ENCODE assay signal across 8 cellular contexts in genomic region chr11:72781313-72782080, GRCh38. TPM values are rescaled to one million over a fixed set of nuclear protein-coding genes. Genes with fewer than 3 reads are reported as not detected.
DNase-seq lines count a peak whose midpoint lies in the region; ATAC-seq and TF ChIP-seq lines count a peak whose summit lies in the region.

No MANE protein-coding gene starts in this region.

- ATAC-seq in GM23338 (peak; percentile 49), GM18861 (IDR thresholded peaks at IDR 0.05; ENCODE audit: unreplicated experiment) (no peak)

- no peaks in the 10 kb centered on the region for H3K36me3 ChIP-seq in GM23338 (ENCODE audit: insufficient read depth)
- H3K36me3 ChIP-seq in ascending aorta = no peaks in the 10 kb centered on the region
- H3K36me3 ChIP-seq in iPS-20b (ENCODE audit: insufficient read depth, low read depth, low read length) = no peaks in the 10 kb centered on the region

- DNase-seq in AG10803 (ENCODE audit: low read depth) (no peak), GM23338 (ENCODE audit: low spot score) (peak; percentile 66), T follicular helper cell (ENCODE audit: low read depth) (peak; percentile 47), ascending aorta (ENCODE audit: low spot score in 2 of 2) (no peak), NAMALWA (ENCODE audit: low spot score) (no peak)
- DNase-seq in stimulated activated CD4-positive, alpha-beta T cell treated with anti-CD3 and anti-CD28 coated beads, Interleukin-1b, Interleukin-23, amount 100 ng/mL, for 4 hours (ENCODE audit: low read depth in 2 of 2) = peak; percentile 49 to 61

- H3K4me1 Mint-ChIP-seq in GM23338 = peaks cover 27% of the 10 kb centered on the region

- peak overlapping the region; percentile 89 for H3K4me2 ChIP-seq in GM23338

- intact Hi-C loops in ascending aorta (cut with DNase I) = loop anchor here (2.0 kb wide), 1 partner anchor 47 kb away; no protein-coding TSS in a partner anchor

- H3K79me2 ChIP-seq in GM23338 (replicated peaks; ENCODE audit: insufficient read depth) = no peaks in the 10 kb centered on the region

- H2AFZ ChIP-seq in GM23338 = peak overlapping the region; percentile 96

- H3K4me1 ChIP-seq in GM23338 (ENCODE audit: insufficient read depth) (peaks cover 10% of the 10 kb centered on the region; the same call in 1 of the 2 replicates), ascending aorta (peaks cover 8 to 27% of the 10 kb centered on the region in 2 donors), iPS-20b (ENCODE audit: insufficient read depth, low read length) (peaks cover 6% of the 10 kb centered on the region; the same call in 1 of the 2 replicates)

- H3K9ac ChIP-seq in iPS-20b (ENCODE audit: low read depth, low read length) = no peak overlapping the region; the same call in 1 of the 2 replicates

- H3K27ac Mint-ChIP-seq in GM23338 = no peak overlapping the region

- H3K27ac ChIP-seq in GM23338 (ENCODE audit: low read depth) (no peak overlapping the region), ascending aorta (no peak overlapping the region), iPS-20b (ENCODE audit: low read length) (no peak overlapping the region)

- peak overlapping the region; percentile 79 for H3K4me3 Mint-ChIP-seq in GM23338

- H3K27me3 Mint-ChIP-seq in GM23338 (ENCODE audit: insufficient read depth, low read depth, poor library complexity) = peaks cover 13% of the 10 kb centered on the region

- H3K9me3 ChIP-seq in ascending aorta (no peaks in the 10 kb centered on the region), iPS-20b (ENCODE audit: insufficient read depth, low read depth, low read length) (no peaks in the 10 kb centered on the region)

- no peaks in the 10 kb centered on the region for H3K9me3 Mint-ChIP-seq in GM23338

- H3K36me3 Mint-ChIP-seq in GM23338 (ENCODE audit: low read depth) = no peaks in the 10 kb centered on the region; the same call in 2 of the 3 replicates

- H3K9me2 ChIP-seq in GM23338 (ENCODE audit: insufficient read depth) = no peaks in the 10 kb centered on the region

- no peak for TF ChIP-seq CTCF in AG10803 (conservative IDR thresholded peaks at IDR 0.05; ENCODE audit: low read length)
- TF ChIP-seq CTCF in GM23338 (conservative IDR thresholded peaks at IDR 0.05; ENCODE audit: low read depth in 2 of 2) = no peak
- TF ChIP-seq CTCF in ascending aorta (IDR thresholded peaks at IDR 0.05) = no peak

- H4K20me1 ChIP-seq in GM23338 (replicated peaks; ENCODE audit: insufficient read depth) = no peaks in the 10 kb centered on the region

- H3K4me3 ChIP-seq in AG10803 (ENCODE audit: low read length) = peak overlapping the region; percentile 46
- H3K4me3 ChIP-seq in GM23338 = peak overlapping the region; percentile 79
- H3K4me3 ChIP-seq in ascending aorta = peak overlapping the region; percentile 66 to 94
- H3K4me3 ChIP-seq in iPS-20b (ENCODE audit: low read length) = peak overlapping the region; percentile 72

- peaks cover 14% of the 10 kb centered on the region for H3K27me3 ChIP-seq in GM23338 (ENCODE audit: insufficient read depth)
- no peaks in the 10 kb centered on the region for H3K27me3 ChIP-seq in ascending aorta
- peaks cover 23% of the 10 kb centered on the region for H3K27me3 ChIP-seq in iPS-20b (ENCODE audit: insufficient read depth, low read length)

- H3F3A ChIP-seq in GM23338 (replicated peaks; ENCODE audit: low read depth) = no peaks in the 10 kb centered on the region

TF ChIP-seq in GM23338, 12 proteins besides CTCF, POLR2A, EP300 and RAD21:
- TF ChIP-seq POLR2AphosphoS5 (IDR thresholded peaks at IDR 0.05; ENCODE audit: low read depth) (no peak), ZNF331 (CRISPR knock-in tag; IDR thresholded peaks at IDR 0.05; ENCODE audit: low read depth) (no peak), ZNF114 (CRISPR knock-in tag; IDR thresholded peaks at IDR 0.05) (no peak), ETS1 (IDR thresholded peaks at IDR 0.05) (no peak), REST (IDR thresholded peaks at IDR 0.05; ENCODE audit: unreplicated experiment) (no peak), NANOG (IDR thresholded peaks at IDR 0.05; ENCODE audit: borderline replicate concordance) (no peak), EZH2phosphoT487 (IDR thresholded peaks at IDR 0.05; ENCODE audit: unreplicated experiment) (no peak)
TF ChIP-seq in GM23338: peak in this region for 0.

RNA-seq across cellular contexts. Expression of gene STARD10, which starts 12.3 kb away (rescaled TPM):
- total RNA-seq in GM23338 (2014; rRNA removed; shearing (Covaris generic)) = 14.4 and 20.5 TPM in 2 replicates
- polyA plus RNA-seq in GM23338 (2016; fragmentation: Nextera tagmentation; extraction: Ambion mirVana) = 16.6 and 20.7 TPM in 2 replicates
- total RNA-seq in ascending aorta = 20.9 TPM

RNA-seq across cellular contexts. Expression of gene ARAP1, which starts 29.3 kb away (rescaled TPM):
- total RNA-seq in GM23338 (2014; rRNA removed; shearing (Covaris generic)) = 110 and 116 TPM in 2 replicates
- 21.4 and 24.5 TPM in 2 replicates for polyA plus RNA-seq in GM23338 (2016; fragmentation: Nextera tagmentation; extraction: Ambion mirVana)
- 238 TPM for total RNA-seq in ascending aorta

RNA-seq across cellular contexts. Expression of gene ATG16L2, which starts 32.7 kb away (rescaled TPM):
- total RNA-seq in GM23338 (2014; rRNA removed; shearing (Covaris generic)) = 18.0 and 24.6 TPM in 2 replicates
- polyA plus RNA-seq in GM23338 (2016; fragmentation: Nextera tagmentation; extraction: Ambion mirVana) = 9.6 and 10.2 TPM in 2 replicates
- total RNA-seq in ascending aorta = 21.2 TPM

Comparison
In these comparisons a context has a peak if more than half of its experiments do, and no peak if none do; other contexts are left out.
1. DNase-seq: peak in GM23338 (single experiment), T follicular helper cell (single experiment) and stimulated activated CD4-positive, alpha-beta T cell treated with anti-CD3 and anti-CD28 coated beads, Interleukin-1b, Interleukin-23, amount 100 ng/mL, for 4 hours (2 of 2); none in AG10803 (single experiment), ascending aorta (0 of 2) and NAMALWA (single experiment).
2. Peak in every context shown above with its lines, with median percentiles within 50 percentile points of each other: H3K4me3 ChIP-seq.